ENCODE assay signal across 1 cellular context in the genomic region with DNA sequence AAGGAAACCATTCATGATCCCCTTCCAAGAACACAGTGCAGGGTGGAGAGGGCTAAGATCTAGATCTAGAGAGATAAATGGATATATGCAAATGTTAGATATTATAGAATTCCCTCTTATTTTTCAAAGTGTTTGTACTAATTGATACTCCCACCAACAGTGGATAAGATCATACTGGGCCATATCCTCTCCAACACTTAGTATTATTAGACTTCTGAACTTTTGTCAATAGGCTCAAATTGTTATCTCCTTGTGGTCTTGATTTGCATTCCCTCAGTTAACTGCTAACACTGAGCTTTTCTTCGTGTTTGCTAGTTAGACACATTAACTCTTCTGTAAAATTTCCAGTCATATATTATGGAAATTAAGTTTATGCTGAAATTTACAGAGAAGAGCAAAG.
TF ChIP-seq lines count a peak whose summit lies in the region.

No MANE protein-coding gene starts in this region.

TF ChIP-seq in HEK293, 187 proteins besides CTCF, POLR2A, EP300 and RAD21:
- TF ChIP-seq ZNF843 (tag by site-specific recombination; IDR thresholded peaks at IDR 0.05) = no peak
- TF ChIP-seq ZNF184 (tag by site-specific recombination; IDR thresholded peaks at IDR 0.05) = peak; percentile 96
- no peak for TF ChIP-seq ZNF555 (tag by site-specific recombination; conservative IDR thresholded peaks at IDR 0.05)
- no peak for TF ChIP-seq SCRT1 (tag by site-specific recombination; IDR thresholded peaks at IDR 0.05; ENCODE audit: borderline replicate concordance)
- no peak for TF ChIP-seq ZNF514 (tag by site-specific recombination; IDR thresholded peaks at IDR 0.05)
